8 cellular contexts compared by ENCODE assay signal in genomic region chr20:44576297-44576696, GRCh38. TPM values are rescaled to one million over a fixed set of nuclear protein-coding genes. Genes with fewer than 3 reads are reported as not detected.
DNase-seq lines count a peak whose midpoint lies in the region; ATAC-seq and TF ChIP-seq lines count a peak whose summit lies in the region.

No MANE protein-coding gene starts in this region.

- H4K20me1 ChIP-seq in SK-N-SH (ENCODE audit: insufficient read depth) = no peaks in the 10 kb centered on the region

- no peak overlapping the region for H3K4me2 ChIP-seq in SK-N-SH

- H3K27ac ChIP-seq in cardiac muscle cell = no peak overlapping the region
- H3K27ac ChIP-seq in SK-N-SH (ENCODE audit: low read depth in 2 of 2, low read length in 1 of 2) = peak overlapping the region in 1 of 2 experiments; percentile 58; a peak in 2 of 4 replicates
- H3K27ac ChIP-seq in right atrium auricular region = peak overlapping the region; percentile 84 to 94
- peak overlapping the region; percentile 7 for H3K27ac ChIP-seq in upper lobe of right lung

- WGBS in SK-N-SH (ENCODE audit: low lambda C conversion rate) = 66% methylated on average over 3 of the region's 3 CpGs

- peaks cover 34% of the 10 kb centered on the region for H3F3A ChIP-seq in SK-N-SH (replicated peaks; ENCODE audit: insufficient read depth)

- H3K79me2 ChIP-seq in SK-N-SH (ENCODE audit: insufficient read depth) = peaks cover 26% of the 10 kb centered on the region

- TF ChIP-seq CTCF in cardiac muscle cell (IDR thresholded peaks at IDR 0.05; ENCODE audit: low read depth, low read length) = peak; percentile 53
- TF ChIP-seq CTCF in SK-N-SH (IDR thresholded peaks at IDR 0.05) = peak; percentile 49
- TF ChIP-seq CTCF in right atrium auricular region (IDR thresholded peaks at IDR 0.05) = peak in 1 of 2 donors; percentile 62
- TF ChIP-seq CTCF in upper lobe of right lung (IDR thresholded peaks at IDR 0.05) = peak; percentile 35

- no peak for TF ChIP-seq EP300 in SK-N-SH (IDR thresholded peaks at IDR 0.05; ENCODE audit: borderline replicate concordance in 1 of 2, low read depth in 1 of 2, low read length in 1 of 2)

- DNase-seq in cardiac muscle cell (ENCODE audit: low read depth in 1 of 2, low spot score in 1 of 2) (peak in 1 of 2 donors; percentile 71), cardiac septum (ENCODE audit: low spot score) (no peak), SK-N-SH (no peak), right atrium auricular region (ENCODE audit: low spot score) (no peak), upper lobe of right lung (no peak), NCI-H146 (lab: John Stamatoyannopoulos, UW) (no peak)

- H3K4me3 ChIP-seq in cardiac muscle cell = no peak overlapping the region
- H3K4me3 ChIP-seq in SK-N-SH (ENCODE audit: low read depth in 2 of 2, low read length in 1 of 2) = no peak overlapping the region
- no peak overlapping the region for H3K4me3 ChIP-seq in right atrium auricular region
- no peak overlapping the region for H3K4me3 ChIP-seq in upper lobe of right lung

- no peak overlapping the region; the same call in 1 of the 2 replicates for H3K9ac ChIP-seq in SK-N-SH

- H2AFZ ChIP-seq in SK-N-SH (ENCODE audit: low read depth) = no peak overlapping the region

- peak; percentile 33; the same call in 1 of the 2 replicates for TF ChIP-seq RAD21 in SK-N-SH (IDR thresholded peaks at IDR 0.05; ENCODE audit: low read length)

- CTCF ChIA-PET in SK-N-SH (lab: Yijun Ruan, JAX) = interaction anchor here (0.8 to 2.8 kb wide), 4 partner anchors 16 to 107 kb away, joined by 3 to 17 read pairs (median 4); no protein-coding TSS in a partner anchor

- no peaks in the 10 kb centered on the region for H3K9me2 ChIP-seq in SK-N-SH

- H3K9me3 ChIP-seq in cardiac muscle cell (ENCODE audit: low read depth) = no peaks in the 10 kb centered on the region
- H3K9me3 ChIP-seq in SK-N-SH = no peaks in the 10 kb centered on the region
- no peaks in the 10 kb centered on the region for H3K9me3 ChIP-seq in right atrium auricular region
- no peaks in the 10 kb centered on the region for H3K9me3 ChIP-seq in upper lobe of right lung

- no peaks in the 10 kb centered on the region for H3K27me3 ChIP-seq in cardiac muscle cell
- no peaks in the 10 kb centered on the region for H3K27me3 ChIP-seq in SK-N-SH (ENCODE audit: insufficient read depth)
- H3K27me3 ChIP-seq in right atrium auricular region = no peaks in the 10 kb centered on the region
- H3K27me3 ChIP-seq in upper lobe of right lung = no peaks in the 10 kb centered on the region

- H3K4me1 ChIP-seq in cardiac muscle cell (ENCODE audit: low read depth) (peaks cover 24% of the 10 kb centered on the region), SK-N-SH (ENCODE audit: control insufficient read depth in 1 of 2, insufficient read depth in 2 of 2, low read depth in 1 of 2, low read length in 1 of 2) (peaks cover 16 to 29% of the 10 kb centered on the region in 2 experiments; a peak in 3 of 4 replicates), right atrium auricular region (peaks cover 0 to 82% of the 10 kb centered on the region in 2 donors), upper lobe of right lung (peaks cover 65% of the 10 kb centered on the region)

- no peaks in the 10 kb centered on the region for H3K36me3 ChIP-seq in cardiac muscle cell
- no peaks in the 10 kb centered on the region for H3K36me3 ChIP-seq in SK-N-SH (replicated peaks in 1 of 2; ENCODE audit: control insufficient read depth in 1 of 2, insufficient read depth in 2 of 2, low read length in 1 of 2)
- H3K36me3 ChIP-seq in right atrium auricular region = no peaks in the 10 kb centered on the region
- no peaks in the 10 kb centered on the region for H3K36me3 ChIP-seq in upper lobe of right lung

- intact Hi-C loops in cardiac septum (cut with DNase I) = loop anchor here (2.0 to 5.0 kb wide), 2 partner anchors 33 to 116 kb away; no protein-coding TSS in a partner anchor
- intact Hi-C loops in upper lobe of right lung (cut with DNase I) = no loop called here

- POLR2A ChIA-PET in SK-N-SH (lab: Yijun Ruan, JAX) = no interaction called here

- ATAC-seq in upper lobe of right lung = peak; percentile 86
- no peak for ATAC-seq in GM21737 (IDR thresholded peaks at IDR 0.05; ENCODE audit: unreplicated experiment)
- ATAC-seq in GM21423 (IDR thresholded peaks at IDR 0.05; ENCODE audit: unreplicated experiment) = no peak

TF ChIP-seq in SK-N-SH, 30 proteins besides CTCF, POLR2A, EP300 and RAD21:
- TF ChIP-seq JUND (IDR thresholded peaks at IDR 0.05) (no peak), RCOR1 (IDR thresholded peaks at IDR 0.05; ENCODE audit: low read length) (no peak)

RNA-seq across cellular contexts. Expression of gene PKIG, which starts 6.1 kb away (rescaled TPM):
- total RNA-seq in cardiac muscle cell (100 and 112 TPM in 2 replicates), cardiac septum (274 TPM), right atrium auricular region (100 to 1,000 TPM; 237 to 268 TPM), upper lobe of right lung (88.8 TPM)
- polyA plus RNA-seq in cardiac muscle cell (68.0 and 90.4 TPM in 2 replicates), SK-N-SH (2012; rRNA removed) (63.9 and 92.9 TPM in 2 replicates)
- 67.5 and 78.6 TPM in 2 replicates for polyA plus RNA-seq in SK-N-SH (2012; cell fraction: cytosol; rRNA removed)
- 29.9 and 37.7 TPM in 2 replicates for polyA plus RNA-seq in SK-N-SH (2012; cell fraction: nucleus; rRNA removed)

RNA-seq across cellular contexts. Expression of gene SERINC3, which starts 54.4 kb away (rescaled TPM):
- 49.2 and 82.9 TPM in 2 replicates for total RNA-seq in cardiac muscle cell
- polyA plus RNA-seq in cardiac muscle cell = 73.8 and 95.1 TPM in 2 replicates
- total RNA-seq in cardiac septum = 94.3 TPM
- 105 and 173 TPM in 2 replicates for polyA plus RNA-seq in SK-N-SH (2012; rRNA removed)
- polyA plus RNA-seq in SK-N-SH (2012; cell fraction: cytosol; rRNA removed) = 101 and 124 TPM in 2 replicates
- polyA plus RNA-seq in SK-N-SH (2012; cell fraction: nucleus; rRNA removed) = 71.6 and 109 TPM in 2 replicates
- 100 to 1,000 TPM in 1 of 2 donors, 10 to 100 TPM in 1; 85.7 to 112 TPM for total RNA-seq in right atrium auricular region
- 143 TPM for total RNA-seq in upper lobe of right lung
